10 cellular contexts compared by ENCODE assay signal in the genomic region with DNA sequence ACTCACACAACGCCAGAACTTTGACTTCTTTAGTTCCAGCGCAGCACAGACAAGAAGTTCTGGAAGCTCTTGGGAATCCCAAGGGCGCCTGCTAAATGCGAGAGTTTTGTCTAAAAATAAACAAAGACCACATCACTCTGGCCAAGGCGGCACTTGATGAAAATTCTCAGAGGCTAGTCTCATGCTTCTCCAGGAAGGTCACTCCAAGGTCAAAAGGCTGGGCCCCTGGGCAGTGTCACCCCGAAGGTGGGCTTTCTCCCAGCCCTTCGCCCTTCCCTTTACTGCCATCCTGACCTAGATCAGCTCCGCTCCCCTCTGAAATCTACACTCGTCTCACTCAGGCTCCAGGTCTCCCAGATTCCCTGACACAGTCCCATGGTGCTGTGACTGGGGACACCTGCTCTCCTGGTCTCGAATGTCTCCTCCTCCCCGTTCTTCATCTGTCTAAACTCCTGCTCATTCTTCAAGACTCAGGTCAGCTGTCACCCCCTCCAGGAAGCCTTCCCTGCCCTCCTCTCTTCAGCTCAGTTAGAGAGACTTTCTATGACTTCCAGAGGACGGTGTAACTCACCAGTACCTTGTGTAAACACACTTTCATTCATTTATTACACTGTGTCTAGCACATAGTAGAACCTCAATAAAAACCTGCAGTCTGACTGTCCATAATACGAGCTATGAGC. TPM values are rescaled to one million over a fixed set of nuclear protein-coding genes. Genes with fewer than 3 reads are reported as not detected.
DNase-seq lines count a peak whose midpoint lies in the region; ATAC-seq, FAIRE-seq and TF ChIP-seq lines count a peak whose summit lies in the region.
"Had no signal": no experiment of that assay in that cellular context is flagged by ENCODE, and none has a peak within 500 bp of the region (broad histone marks: within the 10 kb centered on the region; RNA-seq: fewer than 3 reads in every experiment).

No MANE protein-coding gene starts in this region.

- no peak for ATAC-seq in stimulated activated memory B cell treated with anti-CD40 and anti-IgM and Interleukin-4, amounts not matched to agents 10 μg/mL and 1 μg/mL and 100 μg/mL, for 72 hours
- ATAC-seq in HG02763 (IDR thresholded peaks at IDR 0.05; ENCODE audit: unreplicated experiment) = no peak

- no peak for TF ChIP-seq CTCF in kidney (IDR thresholded peaks at IDR 0.05; ENCODE audit: borderline replicate concordance, extremely low read depth, insufficient read depth)

- peak overlapping the region; percentile 74 for H3K27ac Mint-ChIP-seq in activated naive CD8-positive, alpha-beta T cell treated with anti-CD3 and anti-CD28 coated beads for 36 hours
- peak overlapping the region; percentile 96 for H3K27ac Mint-ChIP-seq in stimulated activated memory B cell treated with anti-CD40 and anti-IgM and Interleukin-4, amounts not matched to agents 10 μg/mL and 1 μg/mL and 100 μg/mL, for 72 hours

- H3K36me3 Mint-ChIP-seq in activated naive CD8-positive, alpha-beta T cell treated with anti-CD3 and anti-CD28 coated beads for 36 hours = peaks cover 4% of the 10 kb centered on the region
- peaks cover 12% of the 10 kb centered on the region for H3K36me3 Mint-ChIP-seq in stimulated activated memory B cell treated with anti-CD40 and anti-IgM and Interleukin-4, amounts not matched to agents 10 μg/mL and 1 μg/mL and 100 μg/mL, for 72 hours

- H3K36me3 ChIP-seq in KOPT-K1 (ENCODE audit: insufficient read depth, low read length) = peaks cover 4% of the 10 kb centered on the region; the same call in 1 of the 2 replicates
- H3K36me3 ChIP-seq in kidney (ENCODE audit: control insufficient read depth in 1 of 2, insufficient read depth in 2 of 2, low read length in 2 of 2) = peaks cover 0 to 3% of the 10 kb centered on the region in 2 donors

- intact Hi-C loops in kidney (cut with DNase I) = no loop called here

- peak overlapping the region; percentile 41 to 72 for H3K9ac ChIP-seq in kidney (ENCODE audit: low read length in 2 of 2)

- peaks cover 76% of the 10 kb centered on the region for H3K4me1 Mint-ChIP-seq in activated naive CD8-positive, alpha-beta T cell treated with anti-CD3 and anti-CD28 coated beads for 36 hours
- H3K4me1 Mint-ChIP-seq in stimulated activated memory B cell treated with anti-CD40 and anti-IgM and Interleukin-4, amounts not matched to agents 10 μg/mL and 1 μg/mL and 100 μg/mL, for 72 hours = peaks cover 94% of the 10 kb centered on the region

- peak overlapping the region in 1 of 2 donors; percentile 12 for H3K4me3 ChIP-seq in kidney (ENCODE audit: low read length in 2 of 2)

- FAIRE-seq in kidney (lab: Jason Lieb, UNC) = no peak
- FAIRE-seq in H54 (lab: Jason Lieb, UNC) = no peak

- H3K9me3 Mint-ChIP-seq in activated naive CD8-positive, alpha-beta T cell treated with anti-CD3 and anti-CD28 coated beads for 36 hours = no peaks in the 10 kb centered on the region
- H3K9me3 Mint-ChIP-seq in stimulated activated memory B cell treated with anti-CD40 and anti-IgM and Interleukin-4, amounts not matched to agents 10 μg/mL and 1 μg/mL and 100 μg/mL, for 72 hours = no peaks in the 10 kb centered on the region

- peak overlapping the region; percentile 24 for H3K27ac ChIP-seq in KOPT-K1 (ENCODE audit: low read depth, low read length, poor library complexity, severe bottlenecking)
- peak overlapping the region; percentile 86 to 95 for H3K27ac ChIP-seq in kidney (ENCODE audit: low read depth in 2 of 2, low read length in 2 of 2)

- no peak for DNase-seq in activated naive CD8-positive, alpha-beta T cell treated with anti-CD3 and anti-CD28 coated beads for 36 hours
- DNase-seq in kidney = peak; percentile 50
- no peak for DNase-seq in H54 (ENCODE audit: insufficient read length, low spot score)
- no peak for DNase-seq in EL
- no peak for DNase-seq in NCI-H446 (lab: John Stamatoyannopoulos, UW)
- DNase-seq: MV-4-11, SHP77 treated with DMSO at 0.1 percent for 48 hours had no signal

- peaks cover 87 to 90% of the 10 kb centered on the region in 2 donors for H3K4me1 ChIP-seq in kidney (ENCODE audit: control insufficient read depth in 1 of 2, insufficient read depth in 1 of 2, low read depth in 1 of 2, low read length in 2 of 2)

- no peaks in the 10 kb centered on the region for H3K27me3 Mint-ChIP-seq in activated naive CD8-positive, alpha-beta T cell treated with anti-CD3 and anti-CD28 coated beads for 36 hours
- H3K27me3 Mint-ChIP-seq in stimulated activated memory B cell treated with anti-CD40 and anti-IgM and Interleukin-4, amounts not matched to agents 10 μg/mL and 1 μg/mL and 100 μg/mL, for 72 hours = no peaks in the 10 kb centered on the region

- no peak for TF ChIP-seq POLR2A in H54 (IDR thresholded peaks at IDR 0.05; ENCODE audit: low read depth, low read length)

- H3K4me3 Mint-ChIP-seq in activated naive CD8-positive, alpha-beta T cell treated with anti-CD3 and anti-CD28 coated beads for 36 hours = peak overlapping the region; percentile 14
- peak overlapping the region; percentile 64 for H3K4me3 Mint-ChIP-seq in stimulated activated memory B cell treated with anti-CD40 and anti-IgM and Interleukin-4, amounts not matched to agents 10 μg/mL and 1 μg/mL and 100 μg/mL, for 72 hours

- H3K9me3 ChIP-seq in KOPT-K1 (ENCODE audit: insufficient read depth, low read length, poor library complexity, severe bottlenecking) (no peaks in the 10 kb centered on the region), kidney (ENCODE audit: control insufficient read depth in 1 of 2, low read length in 2 of 2) (no peaks in the 10 kb centered on the region)

RNA-seq across cellular contexts. Expression of gene FAM53B, which starts 10.5 kb away (rescaled TPM):
- 1 to 10 TPM; 8.7 to 9.6 TPM for total RNA-seq in activated naive CD8-positive, alpha-beta T cell treated with anti-CD3 and anti-CD28 coated beads for 36 hours
- total RNA-seq in kidney = 30.0 TPM
- polyA plus RNA-seq in kidney (ENCODE audit: insufficient read depth, low read depth, low replicate concordance) = 11.8 TPM

RNA-seq across cellular contexts. Expression of gene EEF1AKMT2, which starts 58.0 kb away (rescaled TPM):
- 10 to 100 TPM; 19.3 to 19.6 TPM for total RNA-seq in activated naive CD8-positive, alpha-beta T cell treated with anti-CD3 and anti-CD28 coated beads for 36 hours
- total RNA-seq in kidney = 18.0 TPM
- polyA plus RNA-seq in kidney (ENCODE audit: insufficient read depth, low read depth, low replicate concordance) = 20.5 TPM
